In the genomic region with DNA sequence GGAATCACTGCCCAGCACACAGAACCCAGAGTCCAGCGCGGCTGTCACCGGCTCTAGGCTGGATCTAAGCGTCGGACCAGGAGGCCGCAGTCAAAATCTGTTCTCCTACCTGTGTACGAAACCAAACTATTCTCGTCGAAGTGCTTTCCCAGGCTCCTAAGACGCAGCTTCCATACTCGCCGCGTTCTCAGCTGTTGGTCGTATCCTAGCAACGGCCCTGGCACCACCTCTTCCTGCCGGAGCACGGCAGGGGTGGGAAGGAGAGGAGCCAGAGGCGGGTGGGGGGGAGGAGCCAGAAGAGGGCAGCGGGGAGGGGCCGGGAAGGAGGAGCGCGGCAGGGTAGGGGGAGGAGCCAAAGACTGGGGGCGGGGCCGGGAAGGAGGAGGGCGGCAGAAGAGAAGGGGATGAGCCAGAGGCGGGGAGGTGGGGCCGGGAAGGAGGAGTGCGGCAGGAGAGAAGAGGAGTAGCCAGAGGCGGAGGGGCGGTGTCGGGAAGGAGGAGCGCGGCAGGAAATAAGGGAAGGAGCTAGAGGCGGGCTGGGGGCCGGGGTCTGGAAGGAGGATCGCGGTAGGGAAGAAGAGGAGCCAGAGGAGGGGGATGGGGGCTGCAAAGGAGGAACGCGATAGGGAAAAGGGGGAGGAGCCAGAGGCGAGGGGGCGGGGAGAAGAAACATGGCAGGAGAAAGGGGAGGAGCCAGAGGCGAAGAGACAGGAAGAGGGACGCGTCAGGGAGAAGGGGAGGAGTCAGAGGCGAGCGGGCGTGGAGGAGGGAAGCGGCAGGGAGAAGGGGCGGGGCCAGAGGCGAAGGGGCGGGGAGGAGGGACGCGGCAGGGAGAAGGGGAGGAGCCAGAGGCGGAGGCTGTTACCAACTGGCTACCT, we compare ENCODE assay signal across 8 cellular contexts. TPM values are rescaled to one million over a fixed set of nuclear protein-coding genes. Genes with fewer than 3 reads are reported as not detected.
A peak's percentile ranks its signal among the peaks of the same experiment; 100 is the strongest.
DNase-seq lines count a peak whose midpoint lies in the region; ATAC-seq and TF ChIP-seq lines count a peak whose summit lies in the region.

A gene (minus strand): TSS at position 213 of the 878 bp plus-strand sequence. CDS start 22,255 bp downstream, outside the sequence.

- peaks cover 13% of the 10 kb centered on the region for H3K4me1 Mint-ChIP-seq in GM23338
- H3K4me1 Mint-ChIP-seq in activated T-helper 2 cell treated with anti-CD3 and anti-CD28 coated beads, Interferon-gamma antibody, Interleukin-2, Interleukin-4, amounts not matched to agents 10 μg/mL and 5 μg/mL and 100 μg/mL, durations not matched to agents 14 hours and 24 hours and 36 hours (ENCODE audit: low read depth), result peaks cover 23% of the 10 kb centered on the region
- H3K4me1 Mint-ChIP-seq in natural killer cell, result peaks cover 18 to 25% of the 10 kb centered on the region in 2 donors

- H3K9me3 Mint-ChIP-seq in GM23338 (no peaks in the 10 kb centered on the region), natural killer cell (no peaks in the 10 kb centered on the region)
- H3K9me3 Mint-ChIP-seq in activated T-helper 2 cell treated with anti-CD3 and anti-CD28 coated beads, Interferon-gamma antibody, Interleukin-2, Interleukin-4, amounts not matched to agents 10 μg/mL and 5 μg/mL and 100 μg/mL, durations not matched to agents 14 hours and 24 hours and 36 hours, result no peaks in the 10 kb centered on the region

- ATAC-seq in GM23338 (peak; percentile 73), natural killer cell (peak; percentile 87 to 96 (median 90))

- H3K4me3 ChIP-seq in DOHH2 (ENCODE audit: low read length) (peak within 1 kb of the TSS; percentile 80), GM23338 (peak within 1 kb of the TSS; percentile 72)

- intact Hi-C loops in activated T-helper 2 cell treated with anti-CD3 and anti-CD28 coated beads, Interferon-gamma antibody, Interleukin-2, Interleukin-4, amounts not matched to agents 10 μg/mL and 5 μg/mL and 100 μg/mL, durations not matched to agents 14 hours and 24 hours and 36 hours (cut with micrococcal nuclease), result loop anchor here (1.0 to 5.0 kb wide), 3 partner anchors 23 to 213 kb away; a partner anchor contains a TSS
- intact Hi-C loops in natural killer cell (cut with micrococcal nuclease), result loop anchor here (1.0 to 5.0 kb wide), 2 partner anchors 23 to 213 kb away; a partner anchor contains a TSS

- DNase-seq in GM23338 (ENCODE audit: low spot score) (peak; percentile 99), LHCN-M2 (ENCODE audit: low read depth) (peak; percentile 97), RPMI7951 (ENCODE audit: low read depth) (peak; percentile 94), fibroblast of peridontal ligament (ENCODE audit: extremely low read depth) (peak; percentile 95), natural killer cell (peak; percentile 85)
- peak; percentile 88 for DNase-seq in activated T-helper 2 cell treated with anti-CD3 and anti-CD28 coated beads, Interferon-gamma antibody, Interleukin-2, Interleukin-4, amounts not matched to agents 10 μg/mL and 5 μg/mL and 100 μg/mL, durations not matched to agents 14 hours and 24 hours and 36 hours (ENCODE audit: low spot score)
- peak; percentile 83 to 97 (median 93) for DNase-seq in stimulated activated naive CD4-positive, alpha-beta T cell (lab: John Stamatoyannopoulos, UW)

- TF ChIP-seq CTCF in DOHH2 (IDR thresholded peaks at IDR 0.05; ENCODE audit: low read depth, low read length, poor library complexity, severe bottlenecking) (no peak), GM23338 (conservative IDR thresholded peaks at IDR 0.05; ENCODE audit: low read depth in 2 of 2) (no peak), natural killer cell (IDR thresholded peaks at IDR 0.05) (no peak)

- H3K27me3 ChIP-seq in DOHH2 (ENCODE audit: control insufficient read depth, low read length) (peaks cover 18% of the 10 kb centered on the region), GM23338 (ENCODE audit: insufficient read depth) (peaks cover 11% of the 10 kb centered on the region)

- no peaks in the 10 kb centered on the region for H3K9me3 ChIP-seq in DOHH2 (ENCODE audit: control insufficient read depth, insufficient read depth, low read length)

- H3K36me3 Mint-ChIP-seq in GM23338 (ENCODE audit: low read depth), result no peaks in the 10 kb centered on the region
- no peaks in the 10 kb centered on the region for H3K36me3 Mint-ChIP-seq in activated T-helper 2 cell treated with anti-CD3 and anti-CD28 coated beads, Interferon-gamma antibody, Interleukin-2, Interleukin-4, amounts not matched to agents 10 μg/mL and 5 μg/mL and 100 μg/mL, durations not matched to agents 14 hours and 24 hours and 36 hours (ENCODE audit: low read depth)
- H3K36me3 Mint-ChIP-seq in natural killer cell, result no peaks in the 10 kb centered on the region

- H3F3A ChIP-seq in DOHH2 (ENCODE audit: control insufficient read depth, insufficient read depth), result peaks cover 11% of the 10 kb centered on the region
- peaks cover 5% of the 10 kb centered on the region; the same call in 1 of the 2 replicates for H3F3A ChIP-seq in GM23338 (replicated peaks; ENCODE audit: low read depth)

- no peaks in the 10 kb centered on the region for H3K9me2 ChIP-seq in DOHH2 (replicated peaks; ENCODE audit: control insufficient read depth, low read length)
- H3K9me2 ChIP-seq in GM23338 (ENCODE audit: insufficient read depth), result no peaks in the 10 kb centered on the region

- H3K27me3 Mint-ChIP-seq in GM23338 (ENCODE audit: insufficient read depth, low read depth, poor library complexity) (peaks cover 8% of the 10 kb centered on the region), natural killer cell (ENCODE audit: low read depth in 2 of 2) (peaks cover 6% of the 10 kb centered on the region in 2 donors)
- peaks cover 17% of the 10 kb centered on the region for H3K27me3 Mint-ChIP-seq in activated T-helper 2 cell treated with anti-CD3 and anti-CD28 coated beads, Interferon-gamma antibody, Interleukin-2, Interleukin-4, amounts not matched to agents 10 μg/mL and 5 μg/mL and 100 μg/mL, durations not matched to agents 14 hours and 24 hours and 36 hours (ENCODE audit: low read depth)

- H3K4me1 ChIP-seq in DOHH2 (ENCODE audit: control insufficient read depth, low read length) (peaks cover 7% of the 10 kb centered on the region), GM23338 (ENCODE audit: insufficient read depth) (peaks cover 11% of the 10 kb centered on the region)

- H3K27ac Mint-ChIP-seq in GM23338 (peak within 1 kb of the TSS; percentile 92), natural killer cell (peak within 1 kb of the TSS; percentile 88 to 94)
- H3K27ac Mint-ChIP-seq in activated T-helper 2 cell treated with anti-CD3 and anti-CD28 coated beads, Interferon-gamma antibody, Interleukin-2, Interleukin-4, amounts not matched to agents 10 μg/mL and 5 μg/mL and 100 μg/mL, durations not matched to agents 14 hours and 24 hours and 36 hours, result peak within 1 kb of the TSS; percentile 84

- peak within 1 kb of the TSS; percentile 62 for H3K27ac ChIP-seq in DOHH2 (ENCODE audit: low read depth, low read length)
- no peak within 1 kb of the TSS for H3K27ac ChIP-seq in GM23338 (ENCODE audit: low read depth)

- H4K20me1 ChIP-seq in DOHH2 (ENCODE audit: control insufficient read depth, insufficient read depth, low read depth, low read length) (no peaks in the 10 kb centered on the region), GM23338 (replicated peaks; ENCODE audit: insufficient read depth) (no peaks in the 10 kb centered on the region)

- H3K36me3 ChIP-seq in DOHH2 (ENCODE audit: control insufficient read depth, low read length) (no peaks in the 10 kb centered on the region), GM23338 (ENCODE audit: insufficient read depth) (no peaks in the 10 kb centered on the region)

- H3K79me2 ChIP-seq in DOHH2 (ENCODE audit: control insufficient read depth, low read length) (no peaks in the 10 kb centered on the region), GM23338 (replicated peaks; ENCODE audit: insufficient read depth) (no peaks in the 10 kb centered on the region)

- H3K4me2 ChIP-seq in DOHH2 (ENCODE audit: low read length), result peak within 1 kb of the TSS; percentile 86
- H3K4me2 ChIP-seq in GM23338, result peak within 1 kb of the TSS; percentile 91

- H3K4me3 Mint-ChIP-seq in GM23338, result peak within 1 kb of the TSS; percentile 76
- H3K4me3 Mint-ChIP-seq in activated T-helper 2 cell treated with anti-CD3 and anti-CD28 coated beads, Interferon-gamma antibody, Interleukin-2, Interleukin-4, amounts not matched to agents 10 μg/mL and 5 μg/mL and 100 μg/mL, durations not matched to agents 14 hours and 24 hours and 36 hours (ENCODE audit: low read depth), result peak within 1 kb of the TSS; percentile 88
- H3K4me3 Mint-ChIP-seq in natural killer cell, result peak within 1 kb of the TSS; percentile 97

- H2AFZ ChIP-seq in GM23338, result peak within 1 kb of the TSS; percentile 88

TF ChIP-seq in GM23338, 12 proteins besides CTCF, POLR2A, EP300 and RAD21:
- TF ChIP-seq, protein P1, sequence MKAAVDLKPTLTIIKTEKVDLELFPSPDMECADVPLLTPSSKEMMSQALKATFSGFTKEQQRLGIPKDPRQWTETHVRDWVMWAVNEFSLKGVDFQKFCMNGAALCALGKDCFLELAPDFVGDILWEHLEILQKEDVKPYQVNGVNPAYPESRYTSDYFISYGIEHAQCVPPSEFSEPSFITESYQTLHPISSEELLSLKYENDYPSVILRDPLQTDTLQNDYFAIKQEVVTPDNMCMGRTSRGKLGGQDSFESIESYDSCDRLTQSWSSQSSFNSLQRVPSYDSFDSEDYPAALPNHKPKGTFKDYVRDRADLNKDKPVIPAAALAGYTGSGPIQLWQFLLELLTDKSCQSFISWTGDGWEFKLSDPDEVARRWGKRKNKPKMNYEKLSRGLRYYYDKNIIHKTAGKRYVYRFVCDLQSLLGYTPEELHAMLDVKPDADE (IDR thresholded peaks at IDR 0.05), result no peak
- TF ChIP-seq POLR2AphosphoS5 (IDR thresholded peaks at IDR 0.05; ENCODE audit: low read depth), result peak; percentile 77
- no peak for TF ChIP-seq ZNF331 (CRISPR knock-in tag; IDR thresholded peaks at IDR 0.05; ENCODE audit: low read depth)
TF ChIP-seq in GM23338: peak in this region for 1.

RNA-seq across cellular contexts. Expression of the gene that starts here (rescaled TPM):
- total RNA-seq in GM23338 (2014; rRNA removed; shearing (Covaris generic)), result 1.1 and 1.6 TPM in 2 replicates
- 0.57 and 0.79 TPM in 2 replicates for polyA plus RNA-seq in GM23338 (2016; fragmentation: Nextera tagmentation; extraction: Ambion mirVana)
- total RNA-seq in LHCN-M2 (2014; rRNA removed) (0.26 and 0.29 TPM in 2 replicates), natural killer cell (under 1 TPM; 0.09 to 0.45 (median 0.18) TPM)
- 0.15 TPM for polyA plus RNA-seq in LHCN-M2 (2012)
- total RNA-seq in RPMI7951 (2014; rRNA removed; shearing (Covaris generic)), result 0.39 and 1.1 TPM in 2 replicates
- 0.25 TPM in 1 of 2 replicates, not detected in the other for total RNA-seq in activated T-helper 2 cell treated with anti-CD3 and anti-CD28 coated beads, Interferon-gamma antibody, Interleukin-2, Interleukin-4, amounts not matched to agents 10 μg/mL and 5 μg/mL and 100 μg/mL, durations not matched to agents 14 hours and 24 hours and 36 hours

Comparison
In these comparisons a context has a peak if more than half of its experiments do, and no peak if none do; other contexts are left out.
1. Peak in DNase-seq in LHCN-M2; RNA of the gene not detected or under 1 TPM.
2. Peak in DNase-seq in activated T-helper 2 cell treated with anti-CD3 and anti-CD28 coated beads, Interferon-gamma antibody, Interleukin-2, Interleukin-4, amounts not matched to agents 10 μg/mL and 5 μg/mL and 100 μg/mL, durations not matched to agents 14 hours and 24 hours and 36 hours; RNA of the gene not detected or under 1 TPM.
3. Peak in DNase-seq and ATAC-seq in natural killer cell; RNA of the gene not detected or under 1 TPM.